ENCODE assay signal across 21 cellular contexts in the genomic region with DNA sequence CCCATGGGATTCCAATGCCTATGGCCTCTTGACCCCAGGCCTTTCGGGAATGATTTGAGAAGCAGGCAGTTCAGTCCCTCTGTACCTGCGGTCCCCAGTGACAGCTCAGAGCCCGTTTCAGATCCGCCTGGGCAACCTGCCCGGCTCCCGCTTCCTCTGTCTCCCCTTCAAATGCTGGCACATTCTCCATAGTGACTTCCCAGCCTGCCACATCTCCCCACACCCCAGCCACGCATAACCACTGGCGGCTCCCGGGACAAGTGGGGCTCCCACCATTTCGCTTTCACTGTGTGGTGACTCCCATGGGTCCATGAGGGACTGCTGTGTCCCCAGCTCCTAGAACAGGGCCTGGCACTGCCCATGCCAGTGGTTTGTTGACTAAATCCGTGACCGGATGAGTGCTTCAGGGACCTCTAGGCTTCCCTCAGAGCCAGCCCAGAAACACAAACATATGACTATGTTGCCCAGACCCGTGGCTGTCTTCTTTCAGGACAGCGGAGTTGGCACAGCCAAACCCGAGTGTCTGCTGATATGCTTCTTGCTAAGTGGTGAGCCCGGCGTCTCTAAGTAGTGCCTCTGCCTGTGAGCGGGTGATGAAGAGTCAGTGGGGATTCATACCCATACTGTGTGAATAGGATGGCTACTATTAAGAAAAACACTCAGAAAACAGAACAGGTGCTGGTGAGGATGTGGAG.
DNase-seq lines count a peak whose midpoint lies in the region; ATAC-seq and TF ChIP-seq lines count a peak whose summit lies in the region.
"Had no signal": no experiment of that assay in that cellular context is flagged by ENCODE, and none has a peak within 500 bp of the region (broad histone marks: within the 10 kb centered on the region; RNA-seq: fewer than 3 reads in every experiment).

No MANE protein-coding gene starts in this region.

- no peak overlapping the region for H3K23ac ChIP-seq in neuronal stem cell (ENCODE audit: low read depth, low read length, poor library complexity)

- H2BK5ac ChIP-seq in neuronal stem cell (ENCODE audit: low read length) = no peak overlapping the region

- peaks cover 24% of the 10 kb centered on the region for H3K79me1 ChIP-seq in neuronal stem cell (ENCODE audit: low read depth, low read length)

- no peaks in the 10 kb centered on the region for H3K9me3 ChIP-seq in left ventricle myocardium inferior (replicated peaks)
- H3K9me3 ChIP-seq in gastroesophageal sphincter = no peaks in the 10 kb centered on the region
- H3K9me3 ChIP-seq in neuronal stem cell (replicated peaks in 1 of 2; ENCODE audit: control insufficient read depth in 2 of 2, insufficient read depth in 1 of 2, low read depth in 1 of 2, low read length in 2 of 2) = peaks cover 0 to 5% of the 10 kb centered on the region in 2 donors
- H3K9me3 ChIP-seq in PC-9 (ENCODE audit: insufficient read depth, low read depth) = no peaks in the 10 kb centered on the region
- H3K9me3 ChIP-seq: vagina had no signal

- H4K91ac ChIP-seq in neuronal stem cell (ENCODE audit: low read depth, low read length, poor library complexity) = no peak overlapping the region

- H4K8ac ChIP-seq in neuronal stem cell (ENCODE audit: low read depth, low read length) = no peak overlapping the region

- intact Hi-C loops in Right ventricle myocardium superior (cut with DNase I) = no loop called here
- intact Hi-C loops in left ventricle myocardium inferior (cut with micrococcal nuclease) = no loop called here
- intact Hi-C loops in activated T-helper 2 cell treated with anti-CD3 and anti-CD28 coated beads, Interferon-gamma antibody, Interleukin-2, Interleukin-4, amounts not matched to agents 10 μg/mL and 5 μg/mL and 100 μg/mL, durations not matched to agents 14 hours and 24 hours and 36 hours (cut with micrococcal nuclease) = no loop called here
- intact Hi-C loops in PC-9 (cut with micrococcal nuclease; ENCODE audit: unreplicated experiment) = no loop called here

- CTCF ChIA-PET in PC-9 (lab: Charles Lee) = interaction anchor here (1.0 kb wide), 1 partner anchor 258 kb away, joined by 3 read pairs; no protein-coding TSS in a partner anchor

- no peaks in the 10 kb centered on the region for H3F3A ChIP-seq in PC-9 (ENCODE audit: insufficient read depth, low read depth)

- H3K27me3 Mint-ChIP-seq in activated T-helper 2 cell treated with anti-CD3 and anti-CD28 coated beads, Interferon-gamma antibody, Interleukin-2, Interleukin-4, amounts not matched to agents 10 μg/mL and 5 μg/mL and 100 μg/mL, durations not matched to agents 14 hours and 24 hours and 36 hours (ENCODE audit: low read depth) = no peaks in the 10 kb centered on the region
- H3K27me3 Mint-ChIP-seq: activated naive CD8-positive, alpha-beta T cell treated with anti-CD3 and anti-CD28 coated beads, Interleukin-2, amount 50 U/mL, for 24 hours had no signal

- DNase-seq in Right ventricle myocardium superior (no peak), left ventricle myocardium inferior (no peak), neuronal stem cell (ENCODE audit: low spot score) (no peak), NCI-H2171 treated with DMSO at 0.1 percent for 48 hours (lab: John Stamatoyannopoulos, UW) (no peak), PC-9 (no peak)
- DNase-seq in activated T-helper 2 cell treated with anti-CD3 and anti-CD28 coated beads, Interferon-gamma antibody, Interleukin-2, Interleukin-4, amounts not matched to agents 10 μg/mL and 5 μg/mL and 100 μg/mL, durations not matched to agents 14 hours and 24 hours and 36 hours (ENCODE audit: low spot score) = no peak
- DNase-seq: activated CD4-positive, alpha-beta T cell treated with anti-CD3 and anti-CD28 coated beads, Interleukin-2, amount 50 U/mL, for 1 hour; activated naive CD8-positive, alpha-beta T cell treated with anti-CD3 and anti-CD28 coated beads, Interleukin-2, amount 50 U/mL, for 24 hours; brain microvascular endothelial cell; GDM1; naive thymus-derived CD4-positive, alpha-beta T cell; NCI-H146; NCI-H226; T-helper 17 cell had no signal

- ATAC-seq in Right ventricle myocardium superior (ENCODE audit: poor library complexity) (peak; percentile 55), gastroesophageal sphincter (no peak), GM18870 (IDR thresholded peaks at IDR 0.05; ENCODE audit: unreplicated experiment) (no peak)
- ATAC-seq: activated naive CD8-positive, alpha-beta T cell treated with anti-CD3 and anti-CD28 coated beads, Interleukin-2, amount 50 U/mL, for 24 hours; naive thymus-derived CD4-positive, alpha-beta T cell; T-helper 17 cell had no signal

- no peak for TF ChIP-seq POLR2A in gastroesophageal sphincter (IDR thresholded peaks at IDR 0.05)

- H3K4me2 ChIP-seq in neuronal stem cell (ENCODE audit: insufficient read depth, low read length, poor library complexity, severe bottlenecking) (no peak overlapping the region), PC-9 (no peak overlapping the region)

- no peak overlapping the region for H2BK120ac ChIP-seq in neuronal stem cell (ENCODE audit: low read depth, low read length)

- H3K27ac ChIP-seq in left ventricle myocardium inferior (replicated peaks) (no peak overlapping the region), gastroesophageal sphincter (peak overlapping the region in 3 of 4 donors; percentile 33 to 69 (median 67)), neuronal stem cell (replicated peaks; ENCODE audit: low read length) (no peak overlapping the region), PC-9 (no peak overlapping the region)
- H3K27ac ChIP-seq: brain microvascular endothelial cell, C4-2B, HL-60, vagina had no signal

- no peak overlapping the region for H3K4me3 Mint-ChIP-seq in activated T-helper 2 cell treated with anti-CD3 and anti-CD28 coated beads, Interferon-gamma antibody, Interleukin-2, Interleukin-4, amounts not matched to agents 10 μg/mL and 5 μg/mL and 100 μg/mL, durations not matched to agents 14 hours and 24 hours and 36 hours (ENCODE audit: low read depth)
- H3K4me3 Mint-ChIP-seq: activated naive CD8-positive, alpha-beta T cell treated with anti-CD3 and anti-CD28 coated beads, Interleukin-2, amount 50 U/mL, for 24 hours; naive thymus-derived CD4-positive, alpha-beta T cell; T-helper 17 cell had no signal

- 40% methylated on average over 2 of the region's 18 CpGs; no CpG with 5 or more reads in 1 of the 2 donors for WGBS in gastroesophageal sphincter (ENCODE audit: low coverage in 1 of 2), 2 donors
- WGBS in neuronal stem cell (ENCODE audit: extremely low coverage in 2 of 2, insufficient read length in 2 of 2, insufficient replicate concordance in 1 of 2), 2 donors = no CpG with 5 or more reads among the region's 18 CpGs

- no peaks in the 10 kb centered on the region for H3K36me3 Mint-ChIP-seq in activated T-helper 2 cell treated with anti-CD3 and anti-CD28 coated beads, Interferon-gamma antibody, Interleukin-2, Interleukin-4, amounts not matched to agents 10 μg/mL and 5 μg/mL and 100 μg/mL, durations not matched to agents 14 hours and 24 hours and 36 hours (ENCODE audit: low read depth)
- H3K36me3 Mint-ChIP-seq: naive thymus-derived CD4-positive, alpha-beta T cell had no signal

- TF ChIP-seq EP300 in gastroesophageal sphincter (IDR thresholded peaks at IDR 0.05) = no peak

- H3K27me3 ChIP-seq in left ventricle myocardium inferior (ENCODE audit: low read depth) = peaks cover 11% of the 10 kb centered on the region
- H3K27me3 ChIP-seq in gastroesophageal sphincter = no peaks in the 10 kb centered on the region
- H3K27me3 ChIP-seq in neuronal stem cell (ENCODE audit: control insufficient read depth in 3 of 3, insufficient read depth in 3 of 3, low read depth in 1 of 3, low read length in 3 of 3) = no peaks in the 10 kb centered on the region
- peaks cover 36% of the 10 kb centered on the region for H3K27me3 ChIP-seq in PC-9 (ENCODE audit: insufficient read depth, low read depth)
- H3K27me3 ChIP-seq: brain microvascular endothelial cell, vagina had no signal

- no peaks in the 10 kb centered on the region for H3K4me1 Mint-ChIP-seq in activated T-helper 2 cell treated with anti-CD3 and anti-CD28 coated beads, Interferon-gamma antibody, Interleukin-2, Interleukin-4, amounts not matched to agents 10 μg/mL and 5 μg/mL and 100 μg/mL, durations not matched to agents 14 hours and 24 hours and 36 hours (ENCODE audit: low read depth)
- H3K4me1 Mint-ChIP-seq: activated naive CD8-positive, alpha-beta T cell treated with anti-CD3 and anti-CD28 coated beads, Interleukin-2, amount 50 U/mL, for 24 hours; naive thymus-derived CD4-positive, alpha-beta T cell had no signal

- H3K36me3 ChIP-seq in left ventricle myocardium inferior (no peaks in the 10 kb centered on the region), gastroesophageal sphincter (no peaks in the 10 kb centered on the region), neuronal stem cell (replicated peaks in 1 of 2; ENCODE audit: control insufficient read depth in 2 of 2, insufficient read depth in 2 of 2, low read length in 2 of 2) (peaks cover 9 to 65% of the 10 kb centered on the region in 2 donors), PC-9 (ENCODE audit: low read depth) (no peaks in the 10 kb centered on the region)
- H3K36me3 ChIP-seq: brain microvascular endothelial cell, vagina had no signal

- POLR2A ChIA-PET in PC-9 (lab: Charles Lee; ENCODE audit: unreplicated experiment) = no interaction called here

- no peaks in the 10 kb centered on the region for H3K9me2 ChIP-seq in PC-9 (ENCODE audit: insufficient read depth)

- H3K4me1 ChIP-seq in left ventricle myocardium inferior (peaks cover 23% of the 10 kb centered on the region), gastroesophageal sphincter (peaks cover 0 to 49% (median 28%) of the 10 kb centered on the region in 3 donors), neuronal stem cell (ENCODE audit: control insufficient read depth in 2 of 2, insufficient read depth in 1 of 2, low read depth in 1 of 2, low read length in 2 of 2) (peaks cover 3 to 22% of the 10 kb centered on the region in 2 donors), PC-9 (replicated peaks; ENCODE audit: insufficient read depth) (no peaks in the 10 kb centered on the region)

- no peak overlapping the region for H3K27ac Mint-ChIP-seq in activated T-helper 2 cell treated with anti-CD3 and anti-CD28 coated beads, Interferon-gamma antibody, Interleukin-2, Interleukin-4, amounts not matched to agents 10 μg/mL and 5 μg/mL and 100 μg/mL, durations not matched to agents 14 hours and 24 hours and 36 hours
- H3K27ac Mint-ChIP-seq: activated naive CD8-positive, alpha-beta T cell treated with anti-CD3 and anti-CD28 coated beads, Interleukin-2, amount 50 U/mL, for 24 hours; naive thymus-derived CD4-positive, alpha-beta T cell; progenitor cell of endocrine pancreas; T-helper 17 cell had no signal

- H2BK15ac ChIP-seq in neuronal stem cell (ENCODE audit: low read length) = no peak overlapping the region

- no peaks in the 10 kb centered on the region for H4K20me1 ChIP-seq in PC-9 (ENCODE audit: insufficient read depth)

- no peak for TF ChIP-seq CTCF in left ventricle myocardium inferior (IDR thresholded peaks at IDR 0.05; ENCODE audit: borderline replicate concordance)
- no peak for TF ChIP-seq CTCF in gastroesophageal sphincter (IDR thresholded peaks at IDR 0.05)
- no peak for TF ChIP-seq CTCF in PC-9 (conservative IDR thresholded peaks at IDR 0.05)

- H3K14ac ChIP-seq in neuronal stem cell (ENCODE audit: low read length) = no peak overlapping the region

- no peak overlapping the region for H3K4ac ChIP-seq in neuronal stem cell (ENCODE audit: low read length)

- BruUV-seq in PC-9 (replicated peaks; lab: Mats Ljungman, UMichigan) = no TSS peak

- H3K4me3 ChIP-seq in left ventricle myocardium inferior (no peak overlapping the region), gastroesophageal sphincter (no peak overlapping the region), neuronal stem cell (ENCODE audit: low read length in 2 of 2) (no peak overlapping the region), PC-9 (no peak overlapping the region)
- H3K4me3 ChIP-seq: coronary artery, vagina had no signal

- H2AFZ ChIP-seq in neuronal stem cell (ENCODE audit: low read length) (no peak overlapping the region), PC-9 (no peak overlapping the region)

- H3K9ac ChIP-seq in neuronal stem cell (ENCODE audit: low read depth, low read length, poor library complexity) = no peak overlapping the region

- H3K9me3 Mint-ChIP-seq in activated T-helper 2 cell treated with anti-CD3 and anti-CD28 coated beads, Interferon-gamma antibody, Interleukin-2, Interleukin-4, amounts not matched to agents 10 μg/mL and 5 μg/mL and 100 μg/mL, durations not matched to agents 14 hours and 24 hours and 36 hours = no peaks in the 10 kb centered on the region
- H3K9me3 Mint-ChIP-seq: activated naive CD8-positive, alpha-beta T cell treated with anti-CD3 and anti-CD28 coated beads, Interleukin-2, amount 50 U/mL, for 24 hours; naive thymus-derived CD4-positive, alpha-beta T cell had no signal

- H2AK5ac ChIP-seq in neuronal stem cell (ENCODE audit: low read depth, low read length) = peak overlapping the region; percentile 22

- no peaks in the 10 kb centered on the region for H3K79me2 ChIP-seq in PC-9 (ENCODE audit: low read depth)

- H3K18ac ChIP-seq in neuronal stem cell (ENCODE audit: low read length) = no peak overlapping the region

- H2BK12ac ChIP-seq in neuronal stem cell (ENCODE audit: low read length) = no peak overlapping the region

Comparison
In these comparisons a context has a peak if more than half of its experiments do, and no peak if none do; other contexts are left out.
1. H3K27ac ChIP-seq: peak in gastroesophageal sphincter (3 of 4); none in left ventricle myocardium inferior (single experiment), neuronal stem cell (single experiment) and PC-9 (single experiment).